In genomic region chr9:130185494-130186005, GRCh38 we compare ENCODE assay signal across 10 cellular contexts. TPM values are rescaled to one million over a fixed set of nuclear protein-coding genes. Genes with fewer than 3 reads are reported as not detected.
DNase-seq lines count a peak whose midpoint lies in the region; ATAC-seq and TF ChIP-seq lines count a peak whose summit lies in the region.
"Had no signal": no experiment of that assay in that cellular context is flagged by ENCODE, and none has a peak within 500 bp of the region (broad histone marks: within the 10 kb centered on the region; RNA-seq: fewer than 3 reads in every experiment).

No MANE protein-coding gene starts in this region.

- H3K9ac ChIP-seq in mucosa of rectum (ENCODE audit: low read depth in 1 of 2, low read length in 2 of 2): no peak overlapping the region

- no peaks in the 10 kb centered on the region for H3K9me3 Mint-ChIP-seq in type B pancreatic cell

- H3K36me3 Mint-ChIP-seq in type B pancreatic cell: no peaks in the 10 kb centered on the region

- H3K4me1 ChIP-seq in mucosa of rectum (ENCODE audit: control insufficient read depth in 2 of 2, insufficient read depth in 2 of 2, low read length in 2 of 2): peaks cover 32 to 35% of the 10 kb centered on the region in 2 donors

- H3K27ac ChIP-seq in mucosa of rectum (ENCODE audit: low read depth in 2 of 2, low read length in 2 of 2): peak overlapping the region; percentile 35 to 67
- H3K27ac ChIP-seq: 22Rv1 had no signal

- no peaks in the 10 kb centered on the region for H3K36me3 ChIP-seq in mucosa of rectum (ENCODE audit: control insufficient read depth in 2 of 2, insufficient read depth in 2 of 2, low read length in 2 of 2)

- H3K27me3 ChIP-seq in mucosa of rectum (ENCODE audit: control insufficient read depth in 2 of 2, insufficient read depth in 2 of 2, low read length in 2 of 2): no peaks in the 10 kb centered on the region

- H3K9me3 ChIP-seq in mucosa of rectum (ENCODE audit: control insufficient read depth in 2 of 2, low read length in 2 of 2): no peaks in the 10 kb centered on the region

- H3K4me3 Mint-ChIP-seq in type B pancreatic cell: peak overlapping the region; percentile 37

- no peak for TF ChIP-seq CTCF in choroid plexus epithelial cell (conservative IDR thresholded peaks at IDR 0.05; ENCODE audit: low read depth, low read length)
- no peak for TF ChIP-seq CTCF in type B pancreatic cell (conservative IDR thresholded peaks at IDR 0.05)

- no peak for ATAC-seq in HG03159 (IDR thresholded peaks at IDR 0.05; ENCODE audit: unreplicated experiment)

- no peaks in the 10 kb centered on the region for H3K27me3 Mint-ChIP-seq in type B pancreatic cell

- DNase-seq in DMS 273 (lab: John Stamatoyannopoulos, UW; ENCODE audit: unreplicated experiment): peak; percentile 84
- DNase-seq in DMS 273 treated with DMSO at 0.1 percent for 48 hours (lab: John Stamatoyannopoulos, UW): no peak
- DNase-seq in choroid plexus epithelial cell (ENCODE audit: low read depth): peak; percentile 30
- DNase-seq in type B pancreatic cell (ENCODE audit: extremely low spot score, unreplicated experiment): peak; percentile 67
- DNase-seq in stimulated activated CD4-positive, alpha-beta T cell treated with anti-CD3 and anti-CD28 coated beads, Interleukin-4, amount 100 ng/mL, for 4 hours: no peak
- DNase-seq in germinal center (ENCODE audit: low spot score): no peak
- DNase-seq: RPMI8226 had no signal

- H3K4me3 ChIP-seq in choroid plexus epithelial cell (ENCODE audit: low read depth, low read length) (no peak overlapping the region), mucosa of rectum (ENCODE audit: low read length in 2 of 2) (no peak overlapping the region)

- peaks cover 38% of the 10 kb centered on the region for H3K4me1 Mint-ChIP-seq in type B pancreatic cell (ENCODE audit: unreplicated experiment)

- peak overlapping the region; percentile 44 for H3K27ac Mint-ChIP-seq in type B pancreatic cell

RNA-seq across cellular contexts. Expression of gene NCS1, which starts 13.3 kb away (rescaled TPM):
- total RNA-seq in type B pancreatic cell (ENCODE audit: low replicate concordance): 22.2 and 32.8 TPM in 2 replicates

Comparison
In these comparisons a context has a peak if more than half of its experiments do, and no peak if none do; other contexts are left out.
1. DNase-seq: peak in DMS 273 (single experiment), choroid plexus epithelial cell (single experiment) and type B pancreatic cell (single experiment); none in DMS 273 treated with DMSO at 0.1 percent for 48 hours (single experiment), stimulated activated CD4-positive, alpha-beta T cell treated with anti-CD3 and anti-CD28 coated beads, Interleukin-4, amount 100 ng/mL, for 4 hours (0 of 2) and germinal center (single experiment).